Comparison of ENCODE assay signal across 15 cellular contexts in the genomic region with DNA sequence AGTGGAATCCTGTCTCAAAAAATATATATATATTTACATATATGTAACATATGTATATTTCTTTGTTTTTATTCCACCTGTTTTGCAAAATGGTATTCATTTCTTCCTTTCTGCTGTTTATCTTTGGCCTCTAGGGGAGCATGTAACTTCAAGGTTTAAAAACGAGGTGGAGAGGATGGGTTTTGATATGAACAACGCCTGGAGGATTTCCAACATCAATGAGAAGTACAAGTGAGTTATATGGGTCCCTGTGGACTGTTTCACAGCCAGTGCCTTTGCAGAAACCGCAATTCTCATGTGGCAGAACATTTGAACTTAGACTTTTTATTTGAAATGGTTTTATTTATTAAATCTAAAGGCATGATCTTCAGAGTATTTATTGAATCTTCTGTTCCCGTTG.
DNase-seq lines count a peak whose midpoint lies in the region; TF ChIP-seq lines count a peak whose summit lies in the region.
"Had no signal": no experiment of that assay in that cellular context is flagged by ENCODE, and none has a peak within 500 bp of the region (broad histone marks: within the 10 kb centered on the region; RNA-seq: fewer than 3 reads in every experiment).

No MANE protein-coding gene starts in this region.

- H3K23me2 ChIP-seq in H9 (ENCODE audit: insufficient read length, low read depth, low read length, poor library complexity, severe bottlenecking), result no peaks in the 10 kb centered on the region

- no peak overlapping the region for H2BK12ac ChIP-seq in H9 (ENCODE audit: insufficient read length, low read depth, low read length)

- H2BK20ac ChIP-seq in H9 (ENCODE audit: low read depth, low read length, poor library complexity, severe bottlenecking), result no peak overlapping the region

- H3K9me3 Mint-ChIP-seq in H9 (no peaks in the 10 kb centered on the region), neural crest cell (no peaks in the 10 kb centered on the region)
- H3K9me3 Mint-ChIP-seq: activated naive CD4-positive, alpha-beta T cell treated with anti-CD3 and anti-CD28 coated beads for 36 hours had no signal

- no peak overlapping the region for H3K27ac ChIP-seq in H9 (ENCODE audit: insufficient read length, low read depth, low read length)
- H3K27ac ChIP-seq: stomach had no signal

- DNase-seq in NCI-H1092 treated with DMSO at 0.1 percent for 48 hours (lab: John Stamatoyannopoulos, UW) (peak; percentile 20), NCI-H1092 (lab: John Stamatoyannopoulos, UW) (no peak), H9 (no peak), astrocyte of the spinal cord (ENCODE audit: low read depth, low spot score) (no peak), neural crest cell (ENCODE audit: low read depth, low spot score) (no peak), activated T-cell treated with anti-CD3 and anti-CD28 coated beads for 4 hours (no peak), NCI-H2227 (lab: John Stamatoyannopoulos, UW; ENCODE audit: unreplicated experiment) (no peak)
- DNase-seq in stimulated activated CD4-positive, alpha-beta T cell treated with anti-CD3 and anti-CD28 coated beads, Interleukin-2, amount 100 ng/mL, for 48 hours, result no peak
- DNase-seq: 8988T; activated CD8-positive, alpha-beta memory T cell treated with anti-CD3 and anti-CD28 coated beads, Interleukin-2, amount 50 U/mL, for 48 hours; activated naive CD4-positive, alpha-beta T cell treated with anti-CD3 and anti-CD28 coated beads for 36 hours; HCEC 1CT; left cardiac atrium; midbrain; stomach had no signal

- H3K4me1 Mint-ChIP-seq in H9, result peaks cover 5 to 14% of the 10 kb centered on the region in 2 experiments
- H3K4me1 Mint-ChIP-seq in neural crest cell, result peaks cover 4% of the 10 kb centered on the region

- no peak overlapping the region for H2AFZ ChIP-seq in H9 (ENCODE audit: low read length)

- H4K91ac ChIP-seq in H9 (ENCODE audit: insufficient read length, low read depth, low read length), result no peak overlapping the region

- no peaks in the 10 kb centered on the region for H3K79me1 ChIP-seq in H9 (ENCODE audit: insufficient read depth, low read depth, low read length, poor library complexity, severe bottlenecking)

- H3K14ac ChIP-seq in H9 (ENCODE audit: insufficient read depth, low read length), result no peak overlapping the region

- H3K9me3 ChIP-seq in H9 (ENCODE audit: control insufficient read depth, low read depth, low read length), result no peaks in the 10 kb centered on the region
- H3K9me3 ChIP-seq: stomach had no signal

- no peak overlapping the region for H3K4me3 ChIP-seq in astrocyte of the spinal cord (ENCODE audit: low read depth, low read length)
- H3K4me3 ChIP-seq: stomach had no signal

- no peaks in the 10 kb centered on the region for H4K20me1 ChIP-seq in H9 (ENCODE audit: control insufficient read depth, insufficient read depth, insufficient read length)

- H3K27me3 Mint-ChIP-seq in H9 (ENCODE audit: low read depth) (no peaks in the 10 kb centered on the region), neural crest cell (ENCODE audit: low read depth) (no peaks in the 10 kb centered on the region)

- H3K4me3 Mint-ChIP-seq in H9 (no peak overlapping the region), neural crest cell (no peak overlapping the region)
- H3K4me3 Mint-ChIP-seq: activated naive CD4-positive, alpha-beta T cell treated with anti-CD3 and anti-CD28 coated beads for 36 hours had no signal

- H2BK15ac ChIP-seq in H9 (ENCODE audit: low read depth, low read length), result no peak overlapping the region

- no peak overlapping the region for H3K27ac Mint-ChIP-seq in H9
- no peak overlapping the region for H3K27ac Mint-ChIP-seq in neural crest cell (ENCODE audit: unreplicated experiment)
- H3K27ac Mint-ChIP-seq: activated naive CD4-positive, alpha-beta T cell treated with anti-CD3 and anti-CD28 coated beads for 36 hours had no signal

- no peak overlapping the region for H3K56ac ChIP-seq in H9 (ENCODE audit: insufficient read length, low read depth, low read length)

- H3K79me2 ChIP-seq in H9 (ENCODE audit: insufficient read depth, low read length), result no peaks in the 10 kb centered on the region

- H3K36me3 Mint-ChIP-seq in H9 (ENCODE audit: insufficient read depth in 1 of 3, low read depth in 3 of 3) (peaks cover 2 to 23% (median 13%) of the 10 kb centered on the region in 3 experiments; a peak in 6 of 7 replicates), neural crest cell (ENCODE audit: low read depth) (no peaks in the 10 kb centered on the region)

- in situ Hi-C loops in astrocyte of the spinal cord (cut with HindIII; ENCODE audit: low sequenced_read_pairs), result no loop called here

- H3K4me1 ChIP-seq in H9 (ENCODE audit: insufficient read depth, low read length), result no peaks in the 10 kb centered on the region

- WGBS in H9 (ENCODE audit: extremely low coverage, insufficient read length, low lambda C conversion rate), result no CpG with 5 or more reads among the region's 4 CpGs

- H2BK120ac ChIP-seq in H9 (ENCODE audit: low read depth, low read length, poor library complexity, severe bottlenecking), result no peak overlapping the region

- no peak overlapping the region for H3T11ph ChIP-seq in H9 (ENCODE audit: low read length)

- H2BK5ac ChIP-seq in H9 (ENCODE audit: insufficient read length, low read length), result no peak overlapping the region

- H3K18ac ChIP-seq in H9 (ENCODE audit: insufficient read length, low read depth, low read length), result no peak overlapping the region

- H3K9ac ChIP-seq in H9 (ENCODE audit: extremely low read depth, insufficient read length, low read length), result no peak overlapping the region

- no peak overlapping the region for H2AK5ac ChIP-seq in H9 (ENCODE audit: insufficient read length, low read length)

- no peak overlapping the region for H3K4ac ChIP-seq in H9 (ENCODE audit: low read depth, low read length)

- no peak overlapping the region for H4K8ac ChIP-seq in H9 (replicated peaks; ENCODE audit: insufficient read length, low read depth, low read length)

- H3K4me2 ChIP-seq in H9 (ENCODE audit: insufficient read depth, insufficient read length, low read length), result no peak overlapping the region

- H4K5ac ChIP-seq in H9 (ENCODE audit: insufficient read length, low read depth, low read length), result no peak overlapping the region

- H3K23ac ChIP-seq in H9 (ENCODE audit: insufficient read length, low read depth, low read length), result no peak overlapping the region

- TF ChIP-seq CTCF in H9 (conservative IDR thresholded peaks at IDR 0.05) (0 out of 3 replicates have a peak, but pooled peaks have one; percentile 34), astrocyte of the spinal cord (IDR thresholded peaks at IDR 0.05; ENCODE audit: low read depth, low read length) (peak; percentile 40), neural crest cell (conservative IDR thresholded peaks at IDR 0.05) (peak; percentile 22)

- no peaks in the 10 kb centered on the region for H3K27me3 ChIP-seq in H9 (ENCODE audit: insufficient read depth, low read length)
- H3K27me3 ChIP-seq: stomach had no signal
